ENCODE assay signal across 16 cellular contexts in genomic region chr14:68679301-68679700, GRCh38.
DNase-seq lines count a peak whose midpoint lies in the region; ATAC-seq and TF ChIP-seq lines count a peak whose summit lies in the region.
"Had no signal": no experiment of that assay in that cellular context is flagged by ENCODE, and none has a peak within 500 bp of the region (broad histone marks: within the 10 kb centered on the region; RNA-seq: fewer than 3 reads in every experiment).

No MANE protein-coding gene starts in this region.

- TF ChIP-seq CTCF in body of pancreas (IDR thresholded peaks at IDR 0.05) (no peak), right lobe of liver (IDR thresholded peaks at IDR 0.05) (no peak), GM13976 (IDR thresholded peaks at IDR 0.05; ENCODE audit: borderline replicate concordance, control extremely low read depth, extremely low read depth, insufficient read depth, missing control alignments) (no peak)

- no peaks in the 10 kb centered on the region for H3K27me3 ChIP-seq in BLaER1 treated with 17β-estradiol and CSF1 and Interleukin-3, amounts not matched to agents 10 nM and 100 nM
- no peaks in the 10 kb centered on the region for H3K27me3 ChIP-seq in body of pancreas
- H3K27me3 ChIP-seq in right lobe of liver, result no peaks in the 10 kb centered on the region

- in situ Hi-C loops in GM13976 (cut with MboI; ENCODE audit: low sequenced_read_pairs, unreplicated experiment), result no loop called here

- H3K4me1 ChIP-seq in BLaER1 treated with 17β-estradiol and CSF1 and Interleukin-3, amounts not matched to agents 10 nM and 100 nM, result peaks cover 68 to 94% (median 87%) of the 10 kb centered on the region in 10 experiments
- H3K4me1 ChIP-seq in body of pancreas (peaks cover 43% of the 10 kb centered on the region), right lobe of liver (peaks cover 0 to 41% (median 10%) of the 10 kb centered on the region in 4 donors)

- DNase-seq in body of pancreas (no peak), right lobe of liver (no peak), GM13976 (ENCODE audit: low spot score) (no peak), cortex of kidney (lab: John Stamatoyannopoulos, UW) (no peak)
- DNase-seq: Caco-2, NCI-H2029, NCI-H2171 treated with DMSO at 0.1 percent for 48 hours, NCI-H510A treated with DMSO at 0.1 percent for 48 hours, Right ventricle myocardium superior had no signal

- no peak overlapping the region for H3K9ac ChIP-seq in BLaER1 treated with 17β-estradiol and CSF1 and Interleukin-3, amounts not matched to agents 10 nM and 100 nM

- peak overlapping the region; percentile 99 for H3K27ac Mint-ChIP-seq in stimulated activated memory B cell treated with anti-CD40 and anti-IgM and Interleukin-4, amounts not matched to agents 10 μg/mL and 1 μg/mL and 100 μg/mL, for 72 hours

- H3K9me3 Mint-ChIP-seq in stimulated activated memory B cell treated with anti-CD40 and anti-IgM and Interleukin-4, amounts not matched to agents 10 μg/mL and 1 μg/mL and 100 μg/mL, for 72 hours, result no peaks in the 10 kb centered on the region

- peak overlapping the region in 6 of 11 experiments; percentile 66 to 92 (median 74); a peak in 9 of 22 replicates for H3K4me2 ChIP-seq in BLaER1 treated with 17β-estradiol and CSF1 and Interleukin-3, amounts not matched to agents 10 nM and 100 nM

- H3K4me1 Mint-ChIP-seq in stimulated activated memory B cell treated with anti-CD40 and anti-IgM and Interleukin-4, amounts not matched to agents 10 μg/mL and 1 μg/mL and 100 μg/mL, for 72 hours, result peaks cover 83% of the 10 kb centered on the region

- H3K27me3 Mint-ChIP-seq in stimulated activated memory B cell treated with anti-CD40 and anti-IgM and Interleukin-4, amounts not matched to agents 10 μg/mL and 1 μg/mL and 100 μg/mL, for 72 hours, result no peaks in the 10 kb centered on the region
- H3K27me3 Mint-ChIP-seq: IgD-negative memory B cell had no signal

- ATAC-seq in body of pancreas (no peak), right lobe of liver (no peak), esophagus mucosa (no peak), GM19351 (IDR thresholded peaks at IDR 0.05; ENCODE audit: unreplicated experiment) (no peak)
- no peak for ATAC-seq in stimulated activated memory B cell treated with anti-CD40 and anti-IgM and Interleukin-4, amounts not matched to agents 10 μg/mL and 1 μg/mL and 100 μg/mL, for 72 hours
- ATAC-seq: GM12878, Panc1 had no signal

- no peak overlapping the region for H3K4me3 ChIP-seq in BLaER1 treated with 17β-estradiol and CSF1 and Interleukin-3, amounts not matched to agents 10 nM and 100 nM
- H3K4me3 ChIP-seq in body of pancreas (no peak overlapping the region), right lobe of liver (peak overlapping the region in 1 of 3 donors; percentile 27)
- H3K4me3 ChIP-seq: GM12878 had no signal

- no peaks in the 10 kb centered on the region for H4K20me1 ChIP-seq in BLaER1 treated with 17β-estradiol and CSF1 and Interleukin-3, amounts not matched to agents 10 nM and 100 nM

- intact Hi-C loops in body of pancreas (cut with DNase I) (no loop called here), right lobe of liver (cut with DNase I) (no loop called here)

- peaks cover 51% of the 10 kb centered on the region for H3K36me3 Mint-ChIP-seq in stimulated activated memory B cell treated with anti-CD40 and anti-IgM and Interleukin-4, amounts not matched to agents 10 μg/mL and 1 μg/mL and 100 μg/mL, for 72 hours

- TF ChIP-seq POLR2A in body of pancreas (IDR thresholded peaks at IDR 0.05) (no peak), right lobe of liver (IDR thresholded peaks at IDR 0.05) (no peak)

- H3K4me3 Mint-ChIP-seq in stimulated activated memory B cell treated with anti-CD40 and anti-IgM and Interleukin-4, amounts not matched to agents 10 μg/mL and 1 μg/mL and 100 μg/mL, for 72 hours, result no peak overlapping the region
- H3K4me3 Mint-ChIP-seq: IgD-negative memory B cell had no signal

- H3K9me3 ChIP-seq in BLaER1 treated with 17β-estradiol and CSF1 and Interleukin-3, amounts not matched to agents 10 nM and 100 nM (replicated peaks in 1 of 11), result peaks cover 0 to 7% (median 0%) of the 10 kb centered on the region in 11 experiments; a peak in 1 of 22 replicates
- H3K9me3 ChIP-seq in body of pancreas, result no peaks in the 10 kb centered on the region
- H3K9me3 ChIP-seq in right lobe of liver, result no peaks in the 10 kb centered on the region
- H3K9me3 ChIP-seq: Caco-2 had no signal

- peaks cover 0 to 16% (median 0%) of the 10 kb centered on the region in 11 experiments; a peak in 1 of 22 replicates for H3K36me3 ChIP-seq in BLaER1 treated with 17β-estradiol and CSF1 and Interleukin-3, amounts not matched to agents 10 nM and 100 nM
- H3K36me3 ChIP-seq in body of pancreas (replicated peaks in 1 of 2; ENCODE audit: insufficient read depth in 1 of 2, low read depth in 2 of 2) (no peaks in the 10 kb centered on the region), right lobe of liver (no peaks in the 10 kb centered on the region)

- peak overlapping the region in 10 of 11 experiments; percentile 8 to 100 (median 99); a peak in 16 of 22 replicates for H3K27ac ChIP-seq in BLaER1 treated with 17β-estradiol and CSF1 and Interleukin-3, amounts not matched to agents 10 nM and 100 nM
- peak overlapping the region; percentile 21 to 65 (median 52) for H3K27ac ChIP-seq in body of pancreas
- peak overlapping the region; percentile 73 to 95 (median 92) for H3K27ac ChIP-seq in right lobe of liver
